ENCODE assay signal across 1 cellular context in the genomic region with DNA sequence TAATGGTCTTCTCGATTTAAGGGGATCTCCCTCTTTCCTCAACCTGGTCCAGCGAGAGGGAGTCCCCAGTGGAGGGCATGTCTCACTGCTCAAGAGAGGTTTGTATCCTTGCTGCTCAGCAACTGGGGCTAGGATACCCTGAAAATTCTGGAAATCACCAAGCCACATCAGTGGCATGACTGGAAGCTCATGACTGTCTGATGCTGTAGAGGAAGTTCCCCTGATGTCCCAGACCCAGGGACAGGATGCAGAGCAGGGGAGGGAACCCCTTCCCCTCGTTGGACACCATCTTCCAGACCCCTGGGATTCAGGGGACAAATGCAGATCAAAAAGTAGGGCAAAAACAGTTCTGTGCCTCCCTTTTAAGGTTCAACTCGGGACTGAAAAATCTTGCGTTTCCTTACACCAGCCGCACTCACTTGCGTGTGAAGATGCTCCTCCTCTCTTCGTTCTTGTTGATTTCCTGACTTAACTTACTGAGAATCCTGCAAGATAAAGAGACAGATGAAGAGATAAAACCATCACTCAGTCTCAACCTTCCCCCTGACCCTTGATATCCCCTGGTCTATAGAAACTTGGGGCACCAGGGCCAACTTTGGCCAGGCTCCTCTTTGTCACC.
TF ChIP-seq lines count a peak whose summit lies in the region.

No MANE protein-coding gene starts in this region.

TF ChIP-seq in GM12878, 131 proteins besides CTCF, POLR2A, EP300 and RAD21:
- TF ChIP-seq RUNX3 (IDR thresholded peaks at IDR 0.05; ENCODE audit: low read length), result 0 out of 2 replicates have a peak, but pooled peaks have one; percentile 10
- TF ChIP-seq, protein P1, sequence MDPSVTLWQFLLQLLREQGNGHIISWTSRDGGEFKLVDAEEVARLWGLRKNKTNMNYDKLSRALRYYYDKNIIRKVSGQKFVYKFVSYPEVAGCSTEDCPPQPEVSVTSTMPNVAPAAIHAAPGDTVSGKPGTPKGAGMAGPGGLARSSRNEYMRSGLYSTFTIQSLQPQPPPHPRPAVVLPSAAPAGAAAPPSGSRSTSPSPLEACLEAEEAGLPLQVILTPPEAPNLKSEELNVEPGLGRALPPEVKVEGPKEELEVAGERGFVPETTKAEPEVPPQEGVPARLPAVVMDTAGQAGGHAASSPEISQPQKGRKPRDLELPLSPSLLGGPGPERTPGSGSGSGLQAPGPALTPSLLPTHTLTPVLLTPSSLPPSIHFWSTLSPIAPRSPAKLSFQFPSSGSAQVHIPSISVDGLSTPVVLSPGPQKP (IDR thresholded peaks at IDR 0.05; ENCODE audit: low read depth, low read length), result no peak
